Comparison of ENCODE assay signal across 18 cellular contexts in genomic region chr22:25388415-25388814, GRCh38.
DNase-seq lines count a peak whose midpoint lies in the region; ATAC-seq, FAIRE-seq and TF ChIP-seq lines count a peak whose summit lies in the region.
"Had no signal": no experiment of that assay in that cellular context is flagged by ENCODE, and none has a peak within 500 bp of the region (broad histone marks: within the 10 kb centered on the region; RNA-seq: fewer than 3 reads in every experiment).

No MANE protein-coding gene starts in this region.

- CTCF ChIA-PET in IMR-90 (lab: Yijun Ruan, JAX), result interaction anchor here (0.6 kb wide), 1 partner anchor 60 kb away, joined by 3 read pairs; no protein-coding TSS in a partner anchor

- H3K27ac ChIP-seq in BLaER1 treated with 17β-estradiol and CSF1 and Interleukin-3, amounts not matched to agents 10 nM and 100 nM, result no peak overlapping the region
- H3K27ac ChIP-seq in IMR-90 (ENCODE audit: insufficient read depth, low read length) (no peak overlapping the region), kidney (ENCODE audit: low read depth in 2 of 2, low read length in 2 of 2) (no peak overlapping the region), trophoblast cell (ENCODE audit: low read depth, low read length) (no peak overlapping the region)
- H3K27ac ChIP-seq: A549, Peyer's patch had no signal

- WGBS in IMR-90 (ENCODE audit: extremely low coverage in 2 of 2, insufficient read length in 1 of 2), 2 experiments, result 96% methylated on average over 3 of the region's 12 CpGs; no CpG with 5 or more reads in 1 of the 2 experiments
- no CpG with 5 or more reads among the region's 12 CpGs for WGBS in trophoblast cell (ENCODE audit: extremely low coverage, insufficient coverage, insufficient read length)

- no peak for FAIRE-seq in kidney (lab: Jason Lieb, UNC)
- FAIRE-seq: A549 had no signal

- no peak overlapping the region for H3K4me3 ChIP-seq in BLaER1 treated with 17β-estradiol and CSF1 and Interleukin-3, amounts not matched to agents 10 nM and 100 nM
- H3K4me3 ChIP-seq in IMR-90 (ENCODE audit: insufficient read depth, low read depth, low read length) (no peak overlapping the region), kidney (ENCODE audit: low read length in 2 of 2) (no peak overlapping the region), trophoblast cell (ENCODE audit: low read depth, low read length) (no peak overlapping the region)
- H3K4me3 ChIP-seq: A549, Peyer's patch had no signal

- H3K79me2 ChIP-seq in trophoblast cell (ENCODE audit: control insufficient read depth, insufficient read depth, low read length, poor library complexity), result peaks cover 1% of the 10 kb centered on the region

- H2BK5ac ChIP-seq in IMR-90 (ENCODE audit: low read depth, low read length, poor library complexity, severe bottlenecking) (no peak overlapping the region), trophoblast cell (ENCODE audit: low read depth, low read length, poor library complexity) (no peak overlapping the region)

- H3K9me3 ChIP-seq in BLaER1 treated with 17β-estradiol and CSF1 and Interleukin-3, amounts not matched to agents 10 nM and 100 nM (replicated peaks in 1 of 11), result no peaks in the 10 kb centered on the region
- H3K9me3 ChIP-seq in IMR-90 (ENCODE audit: control insufficient read depth, insufficient read depth, low read length) (no peaks in the 10 kb centered on the region), kidney (ENCODE audit: control insufficient read depth in 1 of 2, low read length in 2 of 2) (no peaks in the 10 kb centered on the region), trophoblast cell (ENCODE audit: insufficient read depth, low read depth, low read length) (peaks cover 2% of the 10 kb centered on the region)
- H3K9me3 ChIP-seq: A549, Peyer's patch had no signal

- H4K8ac ChIP-seq in IMR-90 (ENCODE audit: low read depth in 2 of 2, low read length in 2 of 2) (no peak overlapping the region), trophoblast cell (ENCODE audit: low read depth, low read length) (no peak overlapping the region)

- H2BK20ac ChIP-seq in IMR-90 (ENCODE audit: low read depth, low read length), result no peak overlapping the region

- peaks cover 42 to 78% of the 10 kb centered on the region in 2 experiments for H3K79me1 ChIP-seq in IMR-90 (ENCODE audit: low read depth in 1 of 2, low read length in 2 of 2)
- H3K79me1 ChIP-seq in trophoblast cell (ENCODE audit: low read length), result no peaks in the 10 kb centered on the region

- H2BK15ac ChIP-seq in IMR-90 (ENCODE audit: low read depth, low read length), result no peak overlapping the region

- H3K23ac ChIP-seq in IMR-90 (ENCODE audit: low read depth, low read length) (no peak overlapping the region), trophoblast cell (ENCODE audit: low read length) (no peak overlapping the region)

- no peak overlapping the region for H3K14ac ChIP-seq in IMR-90 (replicated peaks; ENCODE audit: low read depth, low read length)
- H3K14ac ChIP-seq in trophoblast cell (ENCODE audit: low read length), result no peak overlapping the region

- H2AK5ac ChIP-seq in IMR-90 (ENCODE audit: low read depth, low read length), result no peak overlapping the region
- H2AK5ac ChIP-seq in trophoblast cell (ENCODE audit: low read length), result no peak overlapping the region

- DNase-seq in IMR-90 (no peak), kidney (peak; percentile 28), trophoblast cell (no peak), KBM-7 (no peak)
- DNase-seq: Calu3, Karpas-422, NCI-H1105 treated with DMSO at 0.1 percent for 48 hours, NCI-H187 treated with DMSO at 0.1 percent for 48 hours, NCI-H2171, NCI-H446 treated with DMSO at 0.1 percent for 48 hours, NCI-H82, Peyer's patch, Right ventricle myocardium superior had no signal

- no peak for TF ChIP-seq RAD21 in IMR-90 (IDR thresholded peaks at IDR 0.05; ENCODE audit: low read length)

- in situ Hi-C loops in IMR-90 (cut with MboI; ENCODE audit: low sequenced_read_pairs), result no loop called here
- in situ Hi-C loops in KBM-7 (cut with MboI; ENCODE audit: low pct_unique_long_range_greater_than_20kb, low sequenced_read_pairs), result no loop called here

- H3K56ac ChIP-seq in IMR-90 (ENCODE audit: extremely low read depth, insufficient read depth, low read length), result no peak overlapping the region

- peaks cover 100% of the 10 kb centered on the region in 11 experiments for H4K20me1 ChIP-seq in BLaER1 treated with 17β-estradiol and CSF1 and Interleukin-3, amounts not matched to agents 10 nM and 100 nM
- peaks cover 92% of the 10 kb centered on the region for H4K20me1 ChIP-seq in IMR-90 (ENCODE audit: insufficient read depth, low read length)

- H2BK12ac ChIP-seq in trophoblast cell (ENCODE audit: low read length), result no peak overlapping the region

- POLR2A ChIA-PET in IMR-90 (lab: Charles Lee; ENCODE audit: unreplicated experiment), result no interaction called here

- H2AFZ ChIP-seq in IMR-90 (replicated peaks; ENCODE audit: low read length, poor library complexity), result peak overlapping the region; percentile 5
- H2AFZ ChIP-seq in trophoblast cell (ENCODE audit: insufficient read depth, low read length, poor library complexity), result no peak overlapping the region

- no peak overlapping the region for H4K5ac ChIP-seq in IMR-90 (ENCODE audit: low read depth, low read length)

- intact Hi-C loops in IMR-90 (cut with micrococcal nuclease), result no loop called here
- intact Hi-C loops in kidney (cut with DNase I), result no loop called here

- peak overlapping the region; percentile 20 for H2AK9ac ChIP-seq in IMR-90 (replicated peaks; ENCODE audit: low read depth, low read length, poor library complexity)

- H3K27me3 ChIP-seq in BLaER1 treated with 17β-estradiol and CSF1 and Interleukin-3, amounts not matched to agents 10 nM and 100 nM, result peaks cover 0 to 71% (median 0%) of the 10 kb centered on the region in 11 experiments; a peak in 5 of 22 replicates
- H3K27me3 ChIP-seq in IMR-90 (ENCODE audit: control insufficient read depth, insufficient read depth, low read length) (no peaks in the 10 kb centered on the region), trophoblast cell (ENCODE audit: insufficient read depth, low read length) (no peaks in the 10 kb centered on the region)
- H3K27me3 ChIP-seq: Peyer's patch had no signal

- TF ChIP-seq CTCF in IMR-90 (conservative IDR thresholded peaks at IDR 0.05; ENCODE audit: low read depth, low read length), result no peak
- no peak for TF ChIP-seq CTCF in kidney (IDR thresholded peaks at IDR 0.05; ENCODE audit: borderline replicate concordance, extremely low read depth, insufficient read depth)

- peaks cover 76 to 100% (median 100%) of the 10 kb centered on the region in 10 experiments for H3K4me1 ChIP-seq in BLaER1 treated with 17β-estradiol and CSF1 and Interleukin-3, amounts not matched to agents 10 nM and 100 nM
- no peaks in the 10 kb centered on the region for H3K4me1 ChIP-seq in IMR-90 (ENCODE audit: control insufficient read depth, insufficient read depth, low read length)
- H3K4me1 ChIP-seq in kidney (ENCODE audit: control insufficient read depth in 1 of 2, insufficient read depth in 1 of 2, low read depth in 1 of 2, low read length in 2 of 2), result peaks cover 6 to 45% of the 10 kb centered on the region in 2 donors
- H3K4me1 ChIP-seq in trophoblast cell (ENCODE audit: control insufficient read depth in 1 of 2, insufficient read depth in 2 of 2, low read length in 2 of 2), result peaks cover 4 to 8% of the 10 kb centered on the region in 2 experiments
- H3K4me1 ChIP-seq: A549 had no signal

- dilution Hi-C loops in IMR-90 (cut with HindIII; ENCODE audit: low sequenced_read_pairs, unreplicated experiment), result no loop called here

- H3K4ac ChIP-seq in IMR-90 (ENCODE audit: low read depth, low read length) (no peak overlapping the region), trophoblast cell (ENCODE audit: low read depth, low read length) (no peak overlapping the region)

- no peak for ATAC-seq in IMR-90 (ENCODE audit: low read depth)
- ATAC-seq in HG02973 (IDR thresholded peaks at IDR 0.05; ENCODE audit: unreplicated experiment), result no peak
- ATAC-seq in GM18520 (IDR thresholded peaks at IDR 0.05; ENCODE audit: unreplicated experiment), result no peak
- ATAC-seq: A549, HepG2 had no signal

- H3K36me3 ChIP-seq in BLaER1 treated with 17β-estradiol and CSF1 and Interleukin-3, amounts not matched to agents 10 nM and 100 nM, result peaks cover 0 to 10% (median 0%) of the 10 kb centered on the region in 11 experiments; a peak in 6 of 22 replicates
- H3K36me3 ChIP-seq in IMR-90 (ENCODE audit: control insufficient read depth, insufficient read depth, low read length) (no peaks in the 10 kb centered on the region), kidney (ENCODE audit: control insufficient read depth in 1 of 2, insufficient read depth in 2 of 2, low read length in 2 of 2) (no peaks in the 10 kb centered on the region), trophoblast cell (ENCODE audit: control insufficient read depth in 1 of 2, insufficient read depth in 2 of 2, low read length in 2 of 2) (no peaks in the 10 kb centered on the region)
- H3K36me3 ChIP-seq: Peyer's patch had no signal

- peaks cover 15% of the 10 kb centered on the region; the same call in 1 of the 2 replicates for H3K9me1 ChIP-seq in IMR-90 (ENCODE audit: insufficient read depth, low read length)

- H3K4me2 ChIP-seq in BLaER1 treated with 17β-estradiol and CSF1 and Interleukin-3, amounts not matched to agents 10 nM and 100 nM, result peak overlapping the region; percentile 72 to 91 (median 86)
- H3K4me2 ChIP-seq in IMR-90 (ENCODE audit: low read depth, low read length) (no peak overlapping the region), trophoblast cell (ENCODE audit: low read length) (no peak overlapping the region)
- H3K4me2 ChIP-seq: A549 had no signal

- H2BK120ac ChIP-seq in IMR-90 (ENCODE audit: low read depth, low read length) (no peak overlapping the region), trophoblast cell (ENCODE audit: insufficient read depth, low read length, poor library complexity) (no peak overlapping the region)

- H3K9ac ChIP-seq in BLaER1 treated with 17β-estradiol and CSF1 and Interleukin-3, amounts not matched to agents 10 nM and 100 nM, result no peak overlapping the region
- H3K9ac ChIP-seq in IMR-90 (ENCODE audit: low read depth, low read length) (no peak overlapping the region), kidney (ENCODE audit: low read length in 2 of 2) (no peak overlapping the region), trophoblast cell (ENCODE audit: low read length) (no peak overlapping the region)

- no peak for TF ChIP-seq POLR2A in IMR-90 (IDR thresholded peaks at IDR 0.05; ENCODE audit: low read depth, low read length)

- H3K18ac ChIP-seq in IMR-90 (ENCODE audit: low read depth, low read length) (no peak overlapping the region), trophoblast cell (ENCODE audit: low read length) (peak overlapping the region; percentile 4)

- no TSS peak for BruUV-seq in IMR-90 (replicated peaks; lab: Mats Ljungman, UMichigan)

- no peak overlapping the region for H4K12ac ChIP-seq in trophoblast cell (ENCODE audit: low read depth, low read length)

- H4K91ac ChIP-seq in IMR-90 (ENCODE audit: insufficient read depth, low read depth, low read length) (no peak overlapping the region), trophoblast cell (ENCODE audit: low read depth, low read length) (no peak overlapping the region)

TF ChIP-seq in IMR-90, 13 proteins besides CTCF, POLR2A, EP300 and RAD21 (continues in another document):
- TF ChIP-seq RFX5 (IDR thresholded peaks at IDR 0.05; ENCODE audit: low read depth, low read length), result no peak
- no peak for TF ChIP-seq SMC3 (IDR thresholded peaks at IDR 0.05; ENCODE audit: low read depth, low read length)
- TF ChIP-seq RCOR1 (IDR thresholded peaks at IDR 0.05; ENCODE audit: insufficient replicate concordance, low read length), result no peak

Comparison
In these comparisons a context has a peak if more than half of its experiments do, and no peak if none do; other contexts are left out.
1. H3K4me2 ChIP-seq: peak in BLaER1 treated with 17β-estradiol and CSF1 and Interleukin-3, amounts not matched to agents 10 nM and 100 nM (11 of 11); none in IMR-90 (single experiment) and trophoblast cell (single experiment).